ENCODE assay signal across 2 cellular contexts in the genomic region with DNA sequence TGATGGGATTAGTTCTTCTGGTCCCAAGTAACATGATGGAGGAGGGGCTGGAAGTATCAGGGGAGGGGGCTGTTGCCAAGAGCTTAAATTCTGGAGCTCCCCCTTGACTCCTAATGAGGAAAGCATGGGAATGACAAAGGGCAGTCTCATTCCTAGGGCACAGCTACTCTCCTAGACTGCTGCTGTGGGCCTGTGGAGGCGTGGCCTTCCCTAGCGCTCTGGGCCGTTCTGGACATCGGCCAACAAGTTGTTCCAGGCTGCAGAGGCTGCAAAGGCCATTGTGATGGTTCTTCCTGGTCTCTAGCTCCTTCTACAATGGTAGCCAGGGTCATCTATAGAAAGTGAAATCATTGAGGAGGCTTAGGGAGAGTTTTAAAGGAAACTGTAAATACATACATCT.
TF ChIP-seq lines count a peak whose summit lies in the region.

No MANE protein-coding gene starts in this region.

TF ChIP-seq in K562, 482 proteins besides CTCF, POLR2A, EP300 and RAD21:
- TF ChIP-seq, protein P1, sequence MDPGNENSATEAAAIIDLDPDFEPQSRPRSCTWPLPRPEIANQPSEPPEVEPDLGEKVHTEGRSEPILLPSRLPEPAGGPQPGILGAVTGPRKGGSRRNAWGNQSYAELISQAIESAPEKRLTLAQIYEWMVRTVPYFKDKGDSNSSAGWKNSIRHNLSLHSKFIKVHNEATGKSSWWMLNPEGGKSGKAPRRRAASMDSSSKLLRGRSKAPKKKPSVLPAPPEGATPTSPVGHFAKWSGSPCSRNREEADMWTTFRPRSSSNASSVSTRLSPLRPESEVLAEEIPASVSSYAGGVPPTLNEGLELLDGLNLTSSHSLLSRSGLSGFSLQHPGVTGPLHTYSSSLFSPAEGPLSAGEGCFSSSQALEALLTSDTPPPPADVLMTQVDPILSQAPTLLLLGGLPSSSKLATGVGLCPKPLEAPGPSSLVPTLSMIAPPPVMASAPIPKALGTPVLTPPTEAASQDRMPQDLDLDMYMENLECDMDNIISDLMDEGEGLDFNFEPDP (CRISPR knock-in tag; IDR thresholded peaks at IDR 0.05) = no peak
- no peak for TF ChIP-seq RBM14 (IDR thresholded peaks at IDR 0.05; ENCODE audit: borderline replicate concordance, insufficient read depth, low read depth, low read length)
- TF ChIP-seq SIRT6 (IDR thresholded peaks at IDR 0.05; ENCODE audit: low read depth, low read length) = no peak
- TF ChIP-seq KLF13 (tag; IDR thresholded peaks at IDR 0.05; ENCODE audit: borderline replicate concordance, low read depth) = no peak
- TF ChIP-seq NFIC (IDR thresholded peaks at IDR 0.05) = peak; percentile 22
- TF ChIP-seq SMAD4 (CRISPR knock-in tag; conservative IDR thresholded peaks at IDR 0.05) = no peak

TF ChIP-seq in HepG2, 621 proteins besides CTCF, POLR2A, EP300 and RAD21 (continued from another document):
- TF ChIP-seq, protein P2, sequence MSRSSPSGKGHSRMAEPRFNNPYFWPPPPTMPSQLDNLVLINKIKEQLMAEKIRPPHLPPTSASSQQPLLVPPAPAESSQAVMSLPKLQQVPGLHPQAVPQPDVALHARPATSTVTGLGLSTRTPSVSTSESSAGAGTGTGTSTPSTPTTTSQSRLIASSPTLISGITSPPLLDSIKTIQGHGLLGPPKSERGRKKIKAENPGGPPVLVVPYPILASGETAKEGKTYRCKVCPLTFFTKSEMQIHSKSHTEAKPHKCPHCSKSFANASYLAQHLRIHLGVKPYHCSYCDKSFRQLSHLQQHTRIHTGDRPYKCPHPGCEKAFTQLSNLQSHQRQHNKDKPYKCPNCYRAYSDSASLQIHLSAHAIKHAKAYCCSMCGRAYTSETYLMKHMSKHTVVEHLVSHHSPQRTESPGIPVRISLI (CRISPR knock-in tag; IDR thresholded peaks at IDR 0.05; ENCODE audit: borderline replicate concordance) = no peak
- TF ChIP-seq ZNF619 (CRISPR knock-in tag; IDR thresholded peaks at IDR 0.05) (no peak), TARDBP (CRISPR knock-in tag; IDR thresholded peaks at IDR 0.05) (no peak), ZNF556 (CRISPR knock-in tag; IDR thresholded peaks at IDR 0.05; ENCODE audit: borderline replicate concordance) (no peak), KLF9 (CRISPR knock-in tag; IDR thresholded peaks at IDR 0.05; ENCODE audit: low read depth) (no peak), ZBTB8A (CRISPR knock-in tag; IDR thresholded peaks at IDR 0.05; ENCODE audit: borderline replicate concordance, low read depth) (no peak), HNRNPH1 (optimal IDR thresholded peaks at IDR 0.05; ENCODE audit: low read depth, low read length) (no peak), ZC3H4 (CRISPR knock-in tag; IDR thresholded peaks at IDR 0.05; ENCODE audit: borderline replicate concordance) (no peak), ZNF644 (CRISPR knock-in tag; IDR thresholded peaks at IDR 0.05; ENCODE audit: low read depth) (no peak), JARID2 (CRISPR knock-in tag; IDR thresholded peaks at IDR 0.05; ENCODE audit: insufficient replicate concordance) (no peak), REL (CRISPR knock-in tag; conservative IDR thresholded peaks at IDR 0.05) (no peak)
- TF ChIP-seq, protein P3, sequence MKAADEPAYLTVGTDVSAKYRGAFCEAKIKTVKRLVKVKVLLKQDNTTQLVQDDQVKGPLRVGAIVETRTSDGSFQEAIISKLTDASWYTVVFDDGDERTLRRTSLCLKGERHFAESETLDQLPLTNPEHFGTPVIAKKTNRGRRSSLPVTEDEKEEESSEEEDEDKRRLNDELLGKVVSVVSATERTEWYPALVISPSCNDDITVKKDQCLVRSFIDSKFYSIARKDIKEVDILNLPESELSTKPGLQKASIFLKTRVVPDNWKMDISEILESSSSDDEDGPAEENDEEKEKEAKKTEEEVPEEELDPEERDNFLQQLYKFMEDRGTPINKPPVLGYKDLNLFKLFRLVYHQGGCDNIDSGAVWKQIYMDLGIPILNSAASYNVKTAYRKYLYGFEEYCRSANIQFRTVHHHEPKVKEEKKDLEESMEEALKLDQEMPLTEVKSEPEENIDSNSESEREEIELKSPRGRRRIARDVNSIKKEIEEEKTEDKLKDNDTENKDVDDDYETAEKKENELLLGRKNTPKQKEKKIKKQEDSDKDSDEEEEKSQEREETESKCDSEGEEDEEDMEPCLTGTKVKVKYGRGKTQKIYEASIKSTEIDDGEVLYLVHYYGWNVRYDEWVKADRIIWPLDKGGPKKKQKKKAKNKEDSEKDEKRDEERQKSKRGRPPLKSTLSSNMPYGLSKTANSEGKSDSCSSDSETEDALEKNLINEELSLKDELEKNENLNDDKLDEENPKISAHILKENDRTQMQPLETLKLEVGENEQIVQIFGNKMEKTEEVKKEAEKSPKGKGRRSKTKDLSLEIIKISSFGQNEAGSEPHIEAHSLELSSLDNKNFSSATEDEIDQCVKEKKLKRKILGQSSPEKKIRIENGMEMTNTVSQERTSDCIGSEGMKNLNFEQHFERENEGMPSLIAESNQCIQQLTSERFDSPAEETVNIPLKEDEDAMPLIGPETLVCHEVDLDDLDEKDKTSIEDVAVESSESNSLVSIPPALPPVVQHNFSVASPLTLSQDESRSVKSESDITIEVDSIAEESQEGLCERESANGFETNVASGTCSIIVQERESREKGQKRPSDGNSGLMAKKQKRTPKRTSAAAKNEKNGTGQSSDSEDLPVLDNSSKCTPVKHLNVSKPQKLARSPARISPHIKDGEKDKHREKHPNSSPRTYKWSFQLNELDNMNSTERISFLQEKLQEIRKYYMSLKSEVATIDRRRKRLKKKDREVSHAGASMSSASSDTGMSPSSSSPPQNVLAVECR (CRISPR knock-in tag; IDR thresholded peaks at IDR 0.05; ENCODE audit: borderline replicate concordance) = no peak
- TF ChIP-seq, protein P4, sequence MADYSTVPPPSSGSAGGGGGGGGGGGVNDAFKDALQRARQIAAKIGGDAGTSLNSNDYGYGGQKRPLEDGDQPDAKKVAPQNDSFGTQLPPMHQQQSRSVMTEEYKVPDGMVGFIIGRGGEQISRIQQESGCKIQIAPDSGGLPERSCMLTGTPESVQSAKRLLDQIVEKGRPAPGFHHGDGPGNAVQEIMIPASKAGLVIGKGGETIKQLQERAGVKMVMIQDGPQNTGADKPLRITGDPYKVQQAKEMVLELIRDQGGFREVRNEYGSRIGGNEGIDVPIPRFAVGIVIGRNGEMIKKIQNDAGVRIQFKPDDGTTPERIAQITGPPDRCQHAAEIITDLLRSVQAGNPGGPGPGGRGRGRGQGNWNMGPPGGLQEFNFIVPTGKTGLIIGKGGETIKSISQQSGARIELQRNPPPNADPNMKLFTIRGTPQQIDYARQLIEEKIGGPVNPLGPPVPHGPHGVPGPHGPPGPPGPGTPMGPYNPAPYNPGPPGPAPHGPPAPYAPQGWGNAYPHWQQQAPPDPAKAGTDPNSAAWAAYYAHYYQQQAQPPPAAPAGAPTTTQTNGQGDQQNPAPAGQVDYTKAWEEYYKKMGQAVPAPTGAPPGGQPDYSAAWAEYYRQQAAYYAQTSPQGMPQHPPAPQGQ (CRISPR knock-in tag; IDR thresholded peaks at IDR 0.05; ENCODE audit: borderline replicate concordance) = no peak
- TF ChIP-seq, protein P5, sequence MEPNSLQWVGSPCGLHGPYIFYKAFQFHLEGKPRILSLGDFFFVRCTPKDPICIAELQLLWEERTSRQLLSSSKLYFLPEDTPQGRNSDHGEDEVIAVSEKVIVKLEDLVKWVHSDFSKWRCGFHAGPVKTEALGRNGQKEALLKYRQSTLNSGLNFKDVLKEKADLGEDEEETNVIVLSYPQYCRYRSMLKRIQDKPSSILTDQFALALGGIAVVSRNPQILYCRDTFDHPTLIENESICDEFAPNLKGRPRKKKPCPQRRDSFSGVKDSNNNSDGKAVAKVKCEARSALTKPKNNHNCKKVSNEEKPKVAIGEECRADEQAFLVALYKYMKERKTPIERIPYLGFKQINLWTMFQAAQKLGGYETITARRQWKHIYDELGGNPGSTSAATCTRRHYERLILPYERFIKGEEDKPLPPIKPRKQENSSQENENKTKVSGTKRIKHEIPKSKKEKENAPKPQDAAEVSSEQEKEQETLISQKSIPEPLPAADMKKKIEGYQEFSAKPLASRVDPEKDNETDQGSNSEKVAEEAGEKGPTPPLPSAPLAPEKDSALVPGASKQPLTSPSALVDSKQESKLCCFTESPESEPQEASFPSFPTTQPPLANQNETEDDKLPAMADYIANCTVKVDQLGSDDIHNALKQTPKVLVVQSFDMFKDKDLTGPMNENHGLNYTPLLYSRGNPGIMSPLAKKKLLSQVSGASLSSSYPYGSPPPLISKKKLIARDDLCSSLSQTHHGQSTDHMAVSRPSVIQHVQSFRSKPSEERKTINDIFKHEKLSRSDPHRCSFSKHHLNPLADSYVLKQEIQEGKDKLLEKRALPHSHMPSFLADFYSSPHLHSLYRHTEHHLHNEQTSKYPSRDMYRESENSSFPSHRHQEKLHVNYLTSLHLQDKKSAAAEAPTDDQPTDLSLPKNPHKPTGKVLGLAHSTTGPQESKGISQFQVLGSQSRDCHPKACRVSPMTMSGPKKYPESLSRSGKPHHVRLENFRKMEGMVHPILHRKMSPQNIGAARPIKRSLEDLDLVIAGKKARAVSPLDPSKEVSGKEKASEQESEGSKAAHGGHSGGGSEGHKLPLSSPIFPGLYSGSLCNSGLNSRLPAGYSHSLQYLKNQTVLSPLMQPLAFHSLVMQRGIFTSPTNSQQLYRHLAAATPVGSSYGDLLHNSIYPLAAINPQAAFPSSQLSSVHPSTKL (CRISPR knock-in tag; IDR thresholded peaks at IDR 0.05) = no peak
- TF ChIP-seq, protein P6, sequence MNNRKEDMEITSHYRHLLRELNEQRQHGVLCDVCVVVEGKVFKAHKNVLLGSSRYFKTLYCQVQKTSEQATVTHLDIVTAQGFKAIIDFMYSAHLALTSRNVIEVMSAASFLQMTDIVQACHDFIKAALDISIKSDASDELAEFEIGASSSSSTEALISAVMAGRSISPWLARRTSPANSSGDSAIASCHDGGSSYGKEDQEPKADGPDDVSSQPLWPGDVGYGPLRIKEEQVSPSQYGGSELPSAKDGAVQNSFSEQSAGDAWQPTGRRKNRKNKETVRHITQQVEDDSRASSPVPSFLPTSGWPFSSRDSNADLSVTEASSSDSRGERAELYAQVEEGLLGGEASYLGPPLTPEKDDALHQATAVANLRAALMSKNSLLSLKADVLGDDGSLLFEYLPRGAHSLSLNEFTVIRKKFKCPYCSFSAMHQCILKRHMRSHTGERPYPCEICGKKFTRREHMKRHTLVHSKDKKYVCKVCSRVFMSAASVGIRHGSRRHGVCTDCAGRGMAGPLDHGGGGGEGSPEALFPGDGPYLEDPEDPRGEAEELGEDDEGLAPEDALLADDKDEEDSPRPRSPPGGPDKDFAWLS (CRISPR knock-in tag; IDR thresholded peaks at IDR 0.05; ENCODE audit: borderline replicate concordance) = no peak
